8 cellular contexts compared by ENCODE assay signal in genomic region chr16:30406911-30407793, GRCh38. TPM values are rescaled to one million over a fixed set of nuclear protein-coding genes. Genes with fewer than 3 reads are reported as not detected.
DNase-seq lines count a peak whose midpoint lies in the region; ATAC-seq, FAIRE-seq and TF ChIP-seq lines count a peak whose summit lies in the region.

TSS of gene ZNF771 (plus strand) at chr16:30407606. CDS start at chr16:30408054, 448 bp downstream.

- ATAC-seq in HG02678 (IDR thresholded peaks at IDR 0.05; ENCODE audit: unreplicated experiment) = peak; percentile 80
- ATAC-seq in HG03469 (IDR thresholded peaks at IDR 0.05; ENCODE audit: unreplicated experiment) = no peak

- H3K27me3 ChIP-seq in hepatocyte = no peaks in the 10 kb centered on the region

- TF ChIP-seq CTCF in astrocyte of the cerebellum (IDR thresholded peaks at IDR 0.05; ENCODE audit: low read depth, low read length, missing control alignments) = no peak
- TF ChIP-seq CTCF in hepatocyte (IDR thresholded peaks at IDR 0.05; ENCODE audit: poor library complexity) = no peak
- TF ChIP-seq CTCF in retinal pigment epithelial cell (conservative IDR thresholded peaks at IDR 0.05; ENCODE audit: low read depth, low read length) = no peak

- H3K36me3 ChIP-seq in hepatocyte (replicated peaks; ENCODE audit: insufficient read depth, low read depth) = no peaks in the 10 kb centered on the region

- H3K4me3 ChIP-seq in astrocyte of the cerebellum (ENCODE audit: low read depth, low read length) = peak within 1 kb of the TSS; percentile 78
- peak within 1 kb of the TSS; percentile 99 for H3K4me3 ChIP-seq in hepatocyte
- H3K4me3 ChIP-seq in retinal pigment epithelial cell (ENCODE audit: low read length) = peak within 1 kb of the TSS; percentile 64

- peaks cover 29% of the 10 kb centered on the region for H3K79me2 ChIP-seq in hepatocyte

- no peaks in the 10 kb centered on the region for H3K9me2 ChIP-seq in hepatocyte (replicated peaks; ENCODE audit: insufficient read depth)

- WGBS in hepatocyte (ENCODE audit: low lambda C conversion rate, missing lambda C conversion rate) = 5% methylated on average over 56 of the region's 74 CpGs

- peak; percentile 77 for FAIRE-seq in GM12891 (lab: Jason Lieb, UNC)

- H4K20me1 ChIP-seq in hepatocyte (ENCODE audit: insufficient read depth, poor library complexity, severe bottlenecking) = peaks cover 3% of the 10 kb centered on the region

- H3K27ac ChIP-seq in hepatocyte = peak within 1 kb of the TSS; percentile 96

- H3K9me3 ChIP-seq in hepatocyte (ENCODE audit: low read depth) = no peaks in the 10 kb centered on the region

- in situ Hi-C loops in astrocyte of the cerebellum (cut with HindIII; ENCODE audit: low sequenced_read_pairs) = no loop called here

- peak; percentile 89 for DNase-seq in GM12891 (ENCODE audit: insufficient read length, low spot score)
- DNase-seq in NCI-H1417 treated with DMSO at 0.1 percent for 48 hours (lab: John Stamatoyannopoulos, UW) = peak; percentile 28
- peak; percentile 77 for DNase-seq in T-helper 22 cell (ENCODE audit: low read depth)
- peak; percentile 51 for DNase-seq in astrocyte of the cerebellum (ENCODE audit: low read depth)
- peak; percentile 96 for DNase-seq in hepatocyte (ENCODE audit: low spot score)
- no peak for DNase-seq in retinal pigment epithelial cell (ENCODE audit: low read depth)

- peak within 1 kb of the TSS; percentile 100 for H2AFZ ChIP-seq in hepatocyte

- H3K4me2 ChIP-seq in hepatocyte = peak within 1 kb of the TSS; percentile 96

- peak; percentile 68; the same call in 1 of the 2 replicates for TF ChIP-seq POLR2A in GM12891 (IDR thresholded peaks at IDR 0.05; ENCODE audit: low read depth, low read length)

- peaks cover 12% of the 10 kb centered on the region for H3K4me1 ChIP-seq in hepatocyte (ENCODE audit: insufficient read depth)

TF ChIP-seq in GM12891, 5 proteins besides CTCF, POLR2A, EP300 and RAD21:
- TF ChIP-seq POLR2AphosphoS5 (IDR thresholded peaks at IDR 0.05; ENCODE audit: low read depth, low read length) = peak; percentile 69
- no peak for TF ChIP-seq POU2F2 (IDR thresholded peaks at IDR 0.05; ENCODE audit: low read depth, low read length)
- TF ChIP-seq PAX5 (IDR thresholded peaks at IDR 0.05; ENCODE audit: insufficient read depth, low read length, severe bottlenecking) = no peak
- no peak for TF ChIP-seq SPI1 (IDR thresholded peaks at IDR 0.05; ENCODE audit: low read depth, low read length)
- peak; percentile 66; the same call in 1 of the 2 replicates for TF ChIP-seq TAF1 (IDR thresholded peaks at IDR 0.05; ENCODE audit: low read depth, low read length)

RNA-seq across cellular contexts. Expression of gene ZNF771, which starts in this region (rescaled TPM):
- 1.2 TPM for polyA plus RNA-seq in GM12891 (2012; ENCODE audit: low read depth, missing spikeins)
- 12.4 and 18.7 TPM in 2 replicates for total RNA-seq in hepatocyte
- 23.6 and 25.2 TPM in 2 replicates for polyA plus RNA-seq in hepatocyte
